Comparison of ENCODE assay signal across 12 cellular contexts in genomic region chr10:132281915-132282666, GRCh38.
DNase-seq lines count a peak whose midpoint lies in the region; ATAC-seq lines count a peak whose summit lies in the region.
"Had no signal": no experiment of that assay in that cellular context is flagged by ENCODE, and none has a peak within 500 bp of the region (broad histone marks: within the 10 kb centered on the region; RNA-seq: fewer than 3 reads in every experiment).

No MANE protein-coding gene starts in this region.

- intact Hi-C loops in posterior cingulate gyrus (cut with DNase I): no loop called here

- DNase-seq in DMS79 treated with DMSO at 0.1 percent for 48 hours (lab: John Stamatoyannopoulos, UW): peak; percentile 31
- peak; percentile 70 for DNase-seq in NCI-H146 treated with DMSO at 0.1 percent for 48 hours (lab: John Stamatoyannopoulos, UW; ENCODE audit: unreplicated experiment)
- DNase-seq in SW480 (ENCODE audit: low spot score): peak; percentile 22
- peak in 8 of 10 donors; percentile 54 to 95 (median 66) for DNase-seq in posterior cingulate gyrus
- DNase-seq: activated CD4-positive, alpha-beta T cell treated with anti-CD3 and anti-CD28 coated beads, Interleukin-2, amount 10 ng/mL, durations not matched to agents 7 days and 5 days; dermis blood vessel endothelial cell; MV-4-11; nucleus accumbens; stimulated activated CD4-positive, alpha-beta T cell treated with anti-CD3 and anti-CD28 coated beads, Interleukin-12 subunit alpha, Interleukin-12 subunit beta, amount 100 ng/mL, for 4 hours had no signal

- ATAC-seq in GM18868 (IDR thresholded peaks at IDR 0.05; ENCODE audit: unreplicated experiment) (no peak), GM18502 (IDR thresholded peaks at IDR 0.05; ENCODE audit: poor library complexity, unreplicated experiment) (no peak), GM18511 (IDR thresholded peaks at IDR 0.05; ENCODE audit: unreplicated experiment) (no peak)
